Comparison of ENCODE assay signal across 8 cellular contexts in the genomic region with DNA sequence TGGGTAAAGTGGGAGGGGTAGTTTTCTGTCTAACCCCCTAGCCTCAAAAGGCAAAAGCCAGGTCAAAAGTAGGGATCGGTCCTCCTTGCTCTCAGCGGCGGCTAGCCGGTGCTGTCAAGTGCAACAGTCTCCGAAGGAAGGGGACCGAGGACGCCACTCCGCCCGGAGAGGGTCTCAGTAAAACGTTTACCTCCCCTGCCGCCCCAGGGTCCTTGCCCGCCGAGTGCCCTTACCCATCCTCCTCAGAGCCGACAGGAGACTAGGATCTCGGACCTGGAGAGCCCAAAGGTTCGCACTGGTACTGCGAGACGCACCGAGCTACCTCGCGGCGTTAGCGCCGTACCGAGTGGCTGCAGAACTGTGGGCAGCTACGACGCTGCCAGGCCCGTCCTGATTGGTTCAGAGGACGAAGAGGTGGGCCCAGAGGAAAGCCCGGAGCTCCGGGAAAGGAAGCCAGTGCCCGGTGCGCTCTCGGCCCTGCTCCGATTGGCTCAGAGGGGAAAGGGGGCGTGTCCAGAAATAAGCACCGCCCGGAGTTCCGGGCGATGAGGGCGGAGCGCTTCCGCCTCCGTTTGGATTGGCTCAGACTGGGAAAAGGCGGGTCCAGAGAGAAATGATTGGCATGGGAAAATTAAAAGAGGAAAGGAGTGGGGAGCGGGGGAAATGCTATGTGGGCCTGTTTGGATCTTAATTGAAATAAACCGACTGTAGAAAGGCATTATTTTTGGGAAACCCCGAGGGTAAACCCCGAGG. TPM values are rescaled to one million over a fixed set of nuclear protein-coding genes. Genes with fewer than 3 reads are reported as not detected.
DNase-seq lines count a peak whose midpoint lies in the region; FAIRE-seq and TF ChIP-seq lines count a peak whose summit lies in the region.
"Not testable (repeated sequence)": the region's sequence is repeated elsewhere in the genome, so short reads cannot be mapped to it uniquely, and the experiment has no call there.

A gene with protein sequence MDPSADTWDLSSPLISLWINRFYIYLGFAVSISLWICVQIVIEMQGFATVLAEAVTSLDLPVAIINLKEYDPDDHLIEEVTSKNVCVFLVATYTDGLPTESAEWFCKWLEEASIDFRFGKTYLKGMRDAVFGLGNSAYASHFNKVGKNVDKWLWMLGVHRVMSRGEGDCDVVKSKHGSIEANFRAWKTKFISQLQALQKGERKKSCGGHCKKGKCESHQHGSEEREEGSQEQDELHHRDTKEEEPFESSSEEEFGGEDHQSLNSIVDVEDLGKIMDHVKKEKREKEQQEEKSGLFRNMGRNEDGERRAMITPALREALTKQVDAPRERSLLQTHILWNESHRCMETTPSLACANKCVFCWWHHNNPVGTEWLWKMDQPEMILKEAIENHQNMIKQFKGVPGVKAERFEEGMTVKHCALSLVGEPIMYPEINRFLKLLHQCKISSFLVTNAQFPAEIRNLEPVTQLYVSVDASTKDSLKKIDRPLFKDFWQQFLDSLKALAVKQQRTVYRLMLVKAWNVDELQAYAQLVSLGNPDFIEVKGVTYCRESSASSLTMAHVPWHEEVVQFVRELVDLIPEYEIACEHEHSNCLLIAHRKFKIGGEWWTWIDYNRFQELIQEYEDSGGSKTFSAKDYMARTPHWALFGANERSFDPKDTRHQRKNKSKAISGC (minus strand): TSS at position 362 of the 753 bp plus-strand sequence. CDS start 125 bp downstream, at position 237.

- H2AFZ ChIP-seq in neuron (ENCODE audit: low read depth, low read length), result peak within 1 kb of the TSS; percentile 78

- H3K27me3 Mint-ChIP-seq in HFFc6 (ENCODE audit: insufficient read depth); activated naive CD4-positive, alpha-beta T cell treated with anti-CD3 and anti-CD28 coated beads, Interleukin-2, amount 10 ng/mL, durations not matched to agents 7 days and 5 days: not testable (repeated sequence)

- in situ Hi-C loops in SK-MEL-5 (cut with HindIII; ENCODE audit: low pct_unique_long_range_greater_than_20kb, low sequenced_read_pairs), result not testable (repeated sequence)

- H3K36me3 Mint-ChIP-seq in HFFc6 (ENCODE audit: low read depth), result peaks cover 18% of the 10 kb centered on the region
- H3K36me3 Mint-ChIP-seq in activated naive CD4-positive, alpha-beta T cell treated with anti-CD3 and anti-CD28 coated beads, Interleukin-2, amount 10 ng/mL, durations not matched to agents 7 days and 5 days, result peaks cover 12% of the 10 kb centered on the region

- peaks cover 29% of the 10 kb centered on the region for H3K4me1 Mint-ChIP-seq in HFFc6 (ENCODE audit: low read depth)
- H3K4me1 Mint-ChIP-seq in activated naive CD4-positive, alpha-beta T cell treated with anti-CD3 and anti-CD28 coated beads, Interleukin-2, amount 10 ng/mL, durations not matched to agents 7 days and 5 days, result peaks cover 43% of the 10 kb centered on the region

- H3K4me3 ChIP-seq in neuron (ENCODE audit: low read length), result peak within 1 kb of the TSS; percentile 100

- H3K27ac Mint-ChIP-seq in HFFc6, result peak within 1 kb of the TSS; percentile 94
- peak within 1 kb of the TSS; percentile 97 for H3K27ac Mint-ChIP-seq in activated naive CD4-positive, alpha-beta T cell treated with anti-CD3 and anti-CD28 coated beads, Interleukin-2, amount 10 ng/mL, durations not matched to agents 7 days and 5 days

- CTCF ChIA-PET in activated naive CD4-positive, alpha-beta T cell treated with anti-CD3 and anti-CD28 coated beads, Interleukin-2, amount 10 ng/mL, durations not matched to agents 7 days and 5 days (lab: Charles Lee), result interaction anchor here (1.1 kb wide), 1 partner anchor 87 kb away, joined by 3 read pairs; no protein-coding TSS in a partner anchor

- H3K4me1 ChIP-seq in neuron (ENCODE audit: insufficient read depth, low read length), result not testable (repeated sequence)

- not testable (repeated sequence) for TF ChIP-seq CTCF in HFFc6 (IDR thresholded peaks at IDR 0.05)

- H3K27me3 ChIP-seq in neuron (ENCODE audit: insufficient read depth, low read length), result not testable (repeated sequence)

- peak; percentile 93 for FAIRE-seq in frontal cortex (lab: Jason Lieb, UNC)

- not testable (repeated sequence) for H3K9me3 ChIP-seq in neuron (ENCODE audit: low read length)

- DNase-seq in GM04504 (ENCODE audit: low read depth), result peak; percentile 94
- DNase-seq in HFFc6, result peak; percentile 99
- peak; percentile 100 for DNase-seq in NAMALWA (ENCODE audit: low spot score)
- DNase-seq in SK-MEL-5 (ENCODE audit: low read depth, low spot score), result peak; percentile 99
- DNase-seq in activated naive CD4-positive, alpha-beta T cell treated with anti-CD3 and anti-CD28 coated beads, Interleukin-2, amount 10 ng/mL, durations not matched to agents 7 days and 5 days, result peak; percentile 98
- peak; percentile 63 to 68 for DNase-seq in frontal cortex (ENCODE audit: low spot score in 2 of 2)
- DNase-seq in stromal cell of bone marrow (ENCODE audit: low read depth), result peak; percentile 92

- H3K9me3 Mint-ChIP-seq in HFFc6; activated naive CD4-positive, alpha-beta T cell treated with anti-CD3 and anti-CD28 coated beads, Interleukin-2, amount 10 ng/mL, durations not matched to agents 7 days and 5 days: not testable (repeated sequence)

- peak within 1 kb of the TSS; percentile 93 for H3K4me3 Mint-ChIP-seq in HFFc6
- H3K4me3 Mint-ChIP-seq in activated naive CD4-positive, alpha-beta T cell treated with anti-CD3 and anti-CD28 coated beads, Interleukin-2, amount 10 ng/mL, durations not matched to agents 7 days and 5 days, result peak within 1 kb of the TSS; percentile 85

- H3K36me3 ChIP-seq in neuron (ENCODE audit: insufficient read depth, low read length), result peaks cover 15% of the 10 kb centered on the region

RNA-seq across cellular contexts. Expression of the gene that starts here (rescaled TPM):
- total RNA-seq in HFFc6 (2021; fragmentation: NEBNext Ultra II Directional; extraction: Animal tissue kit (Norgen Biotek cat#: 25700)), result 1 to 10 TPM; 3.0 to 3.9 (median 3.6) TPM
- total RNA-seq in SK-MEL-5 (2014; rRNA removed; shearing (Covaris generic)), result 0.61 and 1.6 TPM in 2 replicates
- polyA plus RNA-seq in SK-MEL-5 (2015; cell fraction: cytosol; rRNA removed), result 0.69 and 0.96 TPM in 2 replicates
- polyA plus RNA-seq in SK-MEL-5 (2015; cell fraction: nucleus; rRNA removed), result 2.1 and 3.0 TPM in 2 replicates
- 2.0 TPM for total RNA-seq in frontal cortex

Comparison
In these comparisons a context has a peak if more than half of its experiments do, and no peak if none do; other contexts are left out.
1. Peak in every context shown above with its lines: DNase-seq and H3K4me3 ChIP-seq.